20 cellular contexts compared by ENCODE assay signal in the genomic region with DNA sequence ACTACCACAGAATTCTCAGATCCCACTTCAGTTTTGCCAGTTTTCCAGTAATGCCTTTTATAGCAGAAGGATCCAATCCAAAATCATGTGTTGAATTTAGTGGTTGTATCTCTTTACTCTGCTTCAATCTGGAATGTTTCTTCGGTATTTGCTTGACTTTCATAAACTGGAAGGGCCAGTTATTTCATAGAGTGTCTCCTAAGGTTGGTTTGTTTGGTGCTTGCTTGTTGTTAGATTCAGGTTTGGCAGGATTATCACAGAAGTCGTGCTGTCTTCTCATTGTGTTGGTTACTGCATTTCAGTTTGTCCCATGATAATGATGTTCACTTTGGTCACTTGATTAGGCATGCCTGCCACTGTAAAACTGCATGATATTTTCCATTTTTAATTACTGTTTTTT.
"Had no signal": no experiment of that assay in that cellular context is flagged by ENCODE, and none has a peak within 500 bp of the region (broad histone marks: within the 10 kb centered on the region; RNA-seq: fewer than 3 reads in every experiment).

No MANE protein-coding gene starts in this region.

- H3K36me3 ChIP-seq: gastroesophageal sphincter, heart left ventricle, left lung, neutrophil, stomach, thyroid gland, upper lobe of left lung, uterus had no signal

- H3K27ac ChIP-seq: foreskin keratinocyte, heart left ventricle, hepatocyte, left lung, neutrophil, parathyroid adenoma, stomach, thyroid gland had no signal

- H3K4me2 ChIP-seq: hepatocyte had no signal

- H3K9ac ChIP-seq: parathyroid adenoma had no signal

- H3K27me3 ChIP-seq: foreskin keratinocyte, hepatocyte, left lung, neutrophil, stomach, thyroid gland, upper lobe of left lung, uterus had no signal

- H3K9me3 ChIP-seq: left lung, mucosa of descending colon, neutrophil, thyroid gland, upper lobe of left lung, uterus had no signal

- H3K79me2 ChIP-seq: parathyroid adenoma had no signal

- H3K4me3 ChIP-seq: gastroesophageal sphincter, heart left ventricle, hepatocyte, left lung, mucosa of descending colon, stomach, thyroid gland, upper lobe of left lung, uterus had no signal

- H2AFZ ChIP-seq: hepatocyte, parathyroid adenoma had no signal

- H3K4me1 ChIP-seq: gastroesophageal sphincter, heart left ventricle, left lung, parathyroid adenoma, stomach, thyroid gland, upper lobe of left lung, uterus had no signal

- DNase-seq: cortex of kidney; effector memory CD8-positive, alpha-beta T cell; foreskin keratinocyte; heart left ventricle; left cardiac atrium; left lung; mesenchymal stem cell; mucosa of descending colon; naive B cell; stimulated activated CD4-positive, alpha-beta T cell treated with anti-CD3 and anti-CD28 coated beads, Interleukin-2, amount 100 ng/mL, for 24 hours; stimulated activated CD4-positive, alpha-beta T cell treated with anti-CD3 and anti-CD28 coated beads, Interleukin-4, amount 100 ng/mL, for 24 hours; stimulated activated naive CD4-positive, alpha-beta T cell treated with Interleukin-2 at 50 U/mL for 16 hours; stomach; thyroid gland; upper lobe of left lung; uterus had no signal
